In the genomic region with DNA sequence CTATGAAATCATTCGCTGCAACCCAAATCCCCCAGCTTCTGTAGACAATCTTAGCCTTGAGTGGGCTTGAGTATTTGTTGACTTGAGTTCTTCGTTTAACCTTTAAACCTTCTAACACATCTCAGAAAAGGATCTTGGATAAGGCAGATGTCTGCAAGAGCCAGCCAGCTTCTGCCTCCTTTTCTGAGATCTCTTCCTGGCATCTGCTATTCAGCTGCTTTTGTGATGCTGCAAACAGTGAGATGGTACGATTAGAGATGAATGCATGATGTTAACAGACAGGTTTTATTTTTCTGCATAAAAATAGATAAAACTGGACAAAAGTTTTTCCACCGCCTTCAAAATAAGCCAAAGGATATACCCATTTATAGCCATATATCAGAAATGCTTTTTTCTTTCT, we compare ENCODE assay signal across 14 cellular contexts.
"Had no signal": no experiment of that assay in that cellular context is flagged by ENCODE, and none has a peak within 500 bp of the region (broad histone marks: within the 10 kb centered on the region; RNA-seq: fewer than 3 reads in every experiment).

No MANE protein-coding gene starts in this region.

- ATAC-seq: foreskin keratinocyte had no signal

- H3K27ac Mint-ChIP-seq: activated CD4-positive, alpha-beta memory T cell treated with anti-CD3 and anti-CD28 coated beads, Interleukin-2, amount 10 ng/mL, durations not matched to agents 7 days and 5 days; T-helper 2 cell treated with Interferon-gamma antibody and Interleukin-4, amounts not matched to agents 5 μg/mL and 100 μg/mL, for 36 hours had no signal

- H2AFZ ChIP-seq: parathyroid adenoma had no signal

- H3K4me3 ChIP-seq: cardiac muscle cell, tibial nerve had no signal

- H3K4me1 ChIP-seq: foreskin keratinocyte, parathyroid adenoma had no signal

- H3K9me3 ChIP-seq: tibial nerve had no signal

- H3K27ac ChIP-seq: cardiac muscle cell, foreskin keratinocyte, parathyroid adenoma had no signal

- H3K4me3 Mint-ChIP-seq: activated CD4-positive, alpha-beta memory T cell treated with anti-CD3 and anti-CD28 coated beads, Interleukin-2, amount 10 ng/mL, durations not matched to agents 7 days and 5 days; activated naive CD8-positive, alpha-beta T cell treated with anti-CD3 and anti-CD28 coated beads, Interleukin-2, amount 50 U/mL, for 24 hours; T-helper 2 cell treated with Interferon-gamma antibody and Interleukin-4, amounts not matched to agents 5 μg/mL and 100 μg/mL, for 36 hours had no signal

- H3K4me1 Mint-ChIP-seq: activated CD4-positive, alpha-beta memory T cell treated with anti-CD3 and anti-CD28 coated beads, Interleukin-2, amount 10 ng/mL, durations not matched to agents 7 days and 5 days had no signal

- H3K79me2 ChIP-seq: parathyroid adenoma had no signal

- H3K27me3 ChIP-seq: cardiac muscle cell, foreskin keratinocyte, tibial nerve had no signal

- H3K9ac ChIP-seq: parathyroid adenoma had no signal

- DNase-seq: activated CD4-positive, alpha-beta memory T cell treated with anti-CD3 and anti-CD28 coated beads, Interleukin-2, amount 10 ng/mL, durations not matched to agents 7 days and 5 days; activated CD4-positive, alpha-beta T cell treated with anti-CD3 and anti-CD28 coated beads for 1 hour; activated CD8-positive, alpha-beta memory T cell treated with anti-CD3 and anti-CD28 coated beads, Interleukin-2, amount 50 U/mL, for 4 hours; activated naive CD4-positive, alpha-beta T cell; activated naive CD8-positive, alpha-beta T cell treated with anti-CD3 and anti-CD28 coated beads, Interleukin-2, amount 50 U/mL, for 24 hours; foreskin keratinocyte; retina; stimulated activated CD4-positive, alpha-beta T cell treated with anti-CD3 and anti-CD28 coated beads, Interleukin-4, amount 100 ng/mL, for 4 hours; SW 1271 had no signal

- FAIRE-seq: astrocyte had no signal

- H3K9me3 Mint-ChIP-seq: activated CD4-positive, alpha-beta memory T cell treated with anti-CD3 and anti-CD28 coated beads, Interleukin-2, amount 10 ng/mL, durations not matched to agents 7 days and 5 days; activated naive CD8-positive, alpha-beta T cell treated with anti-CD3 and anti-CD28 coated beads, Interleukin-2, amount 50 U/mL, for 24 hours; T-helper 2 cell treated with Interferon-gamma antibody and Interleukin-4, amounts not matched to agents 5 μg/mL and 100 μg/mL, for 36 hours had no signal
